ENCODE assay signal across 26 cellular contexts in genomic region chr1:195005338-195005737, GRCh38.
DNase-seq lines count a peak whose midpoint lies in the region; ATAC-seq and TF ChIP-seq lines count a peak whose summit lies in the region.
"Had no signal": no experiment of that assay in that cellular context is flagged by ENCODE, and none has a peak within 500 bp of the region (broad histone marks: within the 10 kb centered on the region; RNA-seq: fewer than 3 reads in every experiment).

No MANE protein-coding gene starts in this region.

- no peaks in the 10 kb centered on the region for H3K9me2 ChIP-seq in PC-3 (replicated peaks; ENCODE audit: low read length)

- no peak overlapping the region for H3K9ac ChIP-seq in PC-3 (ENCODE audit: low read length)
- H3K9ac ChIP-seq: GM23248 had no signal

- no peaks in the 10 kb centered on the region for H3K36me3 Mint-ChIP-seq in progenitor cell of endocrine pancreas (ENCODE audit: insufficient read depth)
- H3K36me3 Mint-ChIP-seq: CD4-positive, alpha-beta memory T cell had no signal

- intact Hi-C loops in PC-3 (cut with micrococcal nuclease) (no loop called here), posterior vena cava (cut with DNase I) (no loop called here)

- POLR2A ChIA-PET in PC-3 (lab: Charles Lee; ENCODE audit: unreplicated experiment), result no interaction called here

- H3K27me3 Mint-ChIP-seq in progenitor cell of endocrine pancreas, result no peaks in the 10 kb centered on the region
- H3K27me3 Mint-ChIP-seq: CD4-positive, alpha-beta memory T cell had no signal

- H3K27ac ChIP-seq in 22Rv1 (peak overlapping the region; percentile 65), PC-3 (ENCODE audit: low read length) (no peak overlapping the region)
- H3K27ac ChIP-seq: A549, GM23248, RWPE1 had no signal

- H3K27ac Mint-ChIP-seq in progenitor cell of endocrine pancreas, result no peak overlapping the region
- H3K27ac Mint-ChIP-seq: CD4-positive, alpha-beta memory T cell; T-helper 2 cell treated with Interferon-gamma antibody and Interleukin-4, amounts not matched to agents 5 μg/mL and 100 μg/mL, for 36 hours had no signal

- peak; percentile 88 for DNase-seq in DMS53 (lab: John Stamatoyannopoulos, UW)
- DNase-seq in NCI-H510A (lab: John Stamatoyannopoulos, UW), result peak; percentile 6
- DNase-seq in PC-3, result peak; percentile 21
- no peak for DNase-seq in posterior vena cava (ENCODE audit: low spot score)
- DNase-seq in activated CD4-positive, CD25-positive, alpha-beta regulatory T cell (lab: John Stamatoyannopoulos, UW), result no peak
- no peak for DNase-seq in progenitor cell of endocrine pancreas (ENCODE audit: low spot score, unreplicated experiment)
- DNase-seq: C1 segment of cervical spinal cord; CD4-positive, alpha-beta memory T cell; COR-L47; DND-41; GM23248; H7; Kasumi-1; MV-4-11; NCI-H1105; NCI-H2029; NCI-H2171; NCI-H226; T-helper 1 cell had no signal

- peaks cover 9% of the 10 kb centered on the region for H3K4me1 Mint-ChIP-seq in progenitor cell of endocrine pancreas (ENCODE audit: low read depth)
- H3K4me1 Mint-ChIP-seq: CD4-positive, alpha-beta memory T cell had no signal

- H3K79me2 ChIP-seq in PC-3 (ENCODE audit: low read length), result no peaks in the 10 kb centered on the region

- H2AFZ ChIP-seq in PC-3 (ENCODE audit: low read length), result no peak overlapping the region
- H2AFZ ChIP-seq: GM23248 had no signal

- TF ChIP-seq CTCF in 22Rv1 (IDR thresholded peaks at IDR 0.05) (no peak), PC-3 (conservative IDR thresholded peaks at IDR 0.05; ENCODE audit: low read depth, low read length) (no peak), progenitor cell of endocrine pancreas (IDR thresholded peaks at IDR 0.05; ENCODE audit: unreplicated experiment) (no peak)

- no TSS peak for BruUV-seq in PC-3 (replicated peaks; lab: Mats Ljungman, UMichigan)

- H3F3A ChIP-seq in PC-3 (ENCODE audit: low read length, unreplicated experiment), result no peaks in the 10 kb centered on the region

- no peaks in the 10 kb centered on the region for H3K9me3 Mint-ChIP-seq in progenitor cell of endocrine pancreas (ENCODE audit: low read depth)
- H3K9me3 Mint-ChIP-seq: CD4-positive, alpha-beta memory T cell had no signal

- no peaks in the 10 kb centered on the region for H3K9me3 ChIP-seq in PC-3 (ENCODE audit: low read length)
- H3K9me3 ChIP-seq: A549 had no signal

- H3K36me3 ChIP-seq in PC-3 (ENCODE audit: low read depth, low read length), result no peaks in the 10 kb centered on the region

- no peaks in the 10 kb centered on the region for H4K20me1 ChIP-seq in PC-3 (ENCODE audit: low read length)

- no peak overlapping the region for H3K4me2 ChIP-seq in PC-3 (ENCODE audit: low read length)
- H3K4me2 ChIP-seq: A549 had no signal

- H3K4me3 ChIP-seq in PC-3 (ENCODE audit: low read length), result no peak overlapping the region
- H3K4me3 ChIP-seq: A549, GM23248, K562 had no signal

- ATAC-seq in PC-3, result peak; percentile 50
- ATAC-seq: A549, HepG2, K562, Panc1 had no signal

- H3K4me3 Mint-ChIP-seq in progenitor cell of endocrine pancreas (ENCODE audit: low read depth), result no peak overlapping the region
- H3K4me3 Mint-ChIP-seq: CD4-positive, alpha-beta memory T cell; T-helper 2 cell treated with Interferon-gamma antibody and Interleukin-4, amounts not matched to agents 5 μg/mL and 100 μg/mL, for 36 hours had no signal

- CTCF ChIA-PET in PC-3 (lab: Charles Lee), result no interaction called here

- H3K27me3 ChIP-seq in PC-3 (ENCODE audit: low read length), result no peaks in the 10 kb centered on the region

- H3K4me1 ChIP-seq in PC-3 (ENCODE audit: insufficient read depth, low read length), result no peaks in the 10 kb centered on the region
- H3K4me1 ChIP-seq: A549 had no signal

Comparison
In these comparisons a context has a peak if more than half of its experiments do, and no peak if none do; other contexts are left out.
1. DNase-seq: peak in DMS53 (single experiment), NCI-H510A (single experiment) and PC-3 (single experiment); none in posterior vena cava (single experiment), activated CD4-positive, CD25-positive, alpha-beta regulatory T cell (0 of 4) and progenitor cell of endocrine pancreas (single experiment).